Comparison of ENCODE assay signal across 2 cellular contexts in genomic region chr6:28726569-28727309, GRCh38.
TF ChIP-seq lines count a peak whose summit lies in the region.

No MANE protein-coding gene starts in this region.

TF ChIP-seq in GM23338, 12 proteins besides CTCF, POLR2A, EP300 and RAD21:
- TF ChIP-seq STAT1 (IDR thresholded peaks at IDR 0.05; ENCODE audit: unreplicated experiment) = no peak

TF ChIP-seq in endothelial cell of umbilical vein, 7 proteins besides CTCF, POLR2A, EP300 and RAD21:
- TF ChIP-seq EZH2 (IDR thresholded peaks at IDR 0.05; ENCODE audit: borderline replicate concordance, low read depth, low read length, severe bottlenecking) = no peak
- TF ChIP-seq FOS (IDR thresholded peaks at IDR 0.05; ENCODE audit: borderline replicate concordance, insufficient read depth, low read length) = no peak
TF ChIP-seq in endothelial cell of umbilical vein: peak in this region for 0.
